In the genomic region with DNA sequence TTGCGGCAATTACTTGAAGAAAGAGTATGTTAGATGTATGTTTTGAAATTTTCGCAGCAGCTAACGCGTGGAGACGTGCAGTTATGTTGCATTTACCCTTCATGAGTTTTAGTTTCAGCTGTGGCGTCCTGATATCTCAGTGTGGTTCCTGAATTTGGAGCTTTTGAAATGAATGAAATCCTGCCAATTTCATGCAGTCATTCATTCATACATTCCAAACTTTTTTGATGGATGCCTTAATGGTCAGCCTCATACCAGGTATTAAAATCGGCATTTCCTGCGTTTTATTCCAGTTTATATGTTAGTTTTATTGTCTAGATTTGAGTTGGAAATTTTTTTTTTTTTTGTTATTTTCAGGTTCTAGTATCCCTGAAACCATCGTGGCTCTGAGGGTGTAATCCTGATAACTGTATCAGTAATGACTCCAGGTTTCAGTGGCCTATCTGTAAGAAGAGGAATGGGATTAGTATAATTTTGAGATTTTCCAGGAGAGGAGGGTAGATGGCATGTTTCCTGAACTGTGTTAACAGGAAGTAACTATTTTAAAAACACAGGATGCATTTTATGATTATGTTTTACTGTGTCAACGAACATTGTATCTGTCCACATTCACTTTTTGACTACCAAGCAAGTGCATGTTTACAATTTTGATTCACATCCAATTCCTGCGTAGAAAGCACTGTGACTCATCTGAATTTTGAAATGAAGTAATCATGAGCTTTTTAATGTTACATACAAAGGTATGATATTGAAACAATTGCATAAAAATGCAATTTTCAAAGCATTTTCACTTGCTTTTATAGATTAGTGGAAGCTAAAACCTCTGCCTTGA, we compare ENCODE assay signal across 1 cellular context.
TF ChIP-seq lines count a peak whose summit lies in the region.

No MANE protein-coding gene starts in this region.

TF ChIP-seq in IMR-90, 13 proteins besides CTCF, POLR2A, EP300 and RAD21 (continued from another document):
- TF ChIP-seq RFX5 (IDR thresholded peaks at IDR 0.05; ENCODE audit: low read depth, low read length) (no peak), CHD1 (IDR thresholded peaks at IDR 0.05; ENCODE audit: low read depth, low read length) (no peak), RCOR1 (IDR thresholded peaks at IDR 0.05; ENCODE audit: insufficient replicate concordance, low read length) (no peak), FOS (IDR thresholded peaks at IDR 0.05; ENCODE audit: low read depth, low read length) (peak; percentile 75; the same call in 1 of the 2 replicates)
